26 cellular contexts compared by ENCODE assay signal in the genomic region with DNA sequence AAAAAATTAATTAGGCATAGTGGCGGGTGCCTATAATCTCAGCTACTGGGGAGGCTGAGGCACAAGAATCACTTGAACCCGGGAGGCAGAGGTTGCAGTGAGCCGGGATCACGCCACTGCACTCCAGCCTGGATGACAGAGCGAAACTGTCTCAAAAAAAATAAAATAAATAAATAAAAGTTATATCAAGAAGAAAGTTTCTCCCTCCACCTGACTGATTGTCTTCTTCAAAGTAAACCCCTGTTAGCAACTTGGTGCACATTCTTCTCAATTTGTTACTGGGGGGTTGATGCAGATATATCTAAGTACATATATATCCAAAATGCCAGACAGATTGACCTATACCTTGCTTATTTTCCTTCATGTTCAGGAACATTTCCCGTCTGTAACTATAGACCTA. TPM values are rescaled to one million over a fixed set of nuclear protein-coding genes. Genes with fewer than 3 reads are reported as not detected.
"Had no signal": no experiment of that assay in that cellular context is flagged by ENCODE, and none has a peak within 500 bp of the region (broad histone marks: within the 10 kb centered on the region; RNA-seq: fewer than 3 reads in every experiment).

No MANE protein-coding gene starts in this region.

- H3K36me3 Mint-ChIP-seq: memory B cell, naive B cell had no signal

- H3K9me3 ChIP-seq: left lung, left ventricle myocardium inferior, lower lobe of right lung, mucosa of descending colon had no signal

- H3K4me3 ChIP-seq: hepatocyte, left lung, left ventricle myocardium inferior, lower lobe of right lung, lung, mucosa of descending colon had no signal

- H3K4me1 Mint-ChIP-seq: memory B cell had no signal

- DNase-seq: hippocampal formation; hypothalamus; immature natural killer cell; islet precursor cell; kidney; kidney glomerular epithelial cell; left cardiac atrium; left colon; left lung; left ventricle myocardium inferior; left ventricle myocardium superior; lower lobe of right lung; mammary epithelial cell; mesenchymal stem cell; mesendoderm; midbrain; mucosa of descending colon; naive B cell; naive thymus-derived CD4-positive, alpha-beta T cell had no signal

- H3K27ac ChIP-seq: hepatocyte, left lung, left ventricle myocardium inferior, lower lobe of right lung had no signal

- H3K4me3 Mint-ChIP-seq: immature natural killer cell; memory B cell; mesothelial cell of epicardium; naive B cell; naive thymus-derived CD4-positive, alpha-beta T cell had no signal

- H3K36me3 ChIP-seq: left lung, left ventricle myocardium inferior, lower lobe of right lung had no signal

- H3K27ac Mint-ChIP-seq: immature natural killer cell; memory B cell; naive B cell; naive thymus-derived CD4-positive, alpha-beta T cell had no signal

- H3K9me3 Mint-ChIP-seq: memory B cell, mesothelial cell of epicardium had no signal

- ATAC-seq: left cardiac atrium; left colon; left lobe of liver; left lung; left ventricle myocardium superior; lower lobe of right lung; mucosa of descending colon; naive thymus-derived CD4-positive, alpha-beta T cell had no signal

- H3K27me3 ChIP-seq: hepatocyte had no signal

- H2AFZ ChIP-seq: hepatocyte had no signal

- H3K4me2 ChIP-seq: hepatocyte had no signal

- H3K79me2 ChIP-seq: hepatocyte had no signal

RNA-seq across cellular contexts. Expression of a gene that starts 5.2 kb away (rescaled TPM):
- total RNA-seq: myocyte had no signal
- polyA plus RNA-seq: immature natural killer cell; keratinocyte; mammary epithelial cell; naive thymus-derived CD4-positive, alpha-beta T cell had no signal
